8 cellular contexts compared by ENCODE assay signal in genomic region chr16:80948886-80949502, GRCh38. TPM values are rescaled to one million over a fixed set of nuclear protein-coding genes. Genes with fewer than 3 reads are reported as not detected.
DNase-seq lines count a peak whose midpoint lies in the region; ATAC-seq and TF ChIP-seq lines count a peak whose summit lies in the region.

No MANE protein-coding gene starts in this region.

- no peak overlapping the region for H3K27ac Mint-ChIP-seq in CD4-positive, alpha-beta T cell
- H3K27ac Mint-ChIP-seq in endodermal cell (no peak overlapping the region), nephron progenitor cell (no peak overlapping the region)

- H3K9ac ChIP-seq in endodermal cell (ENCODE audit: extremely low read depth, low read length, poor library complexity, severe bottlenecking), result no peak overlapping the region

- CTCF ChIA-PET in CD4-positive, alpha-beta T cell (lab: Charles Lee), result no interaction called here

- TF ChIP-seq CTCF in CD4-positive, alpha-beta T cell (IDR thresholded peaks at IDR 0.05), result peak; percentile 38
- TF ChIP-seq CTCF in endodermal cell (conservative IDR thresholded peaks at IDR 0.05) (peak; percentile 97), nephron progenitor cell (IDR thresholded peaks at IDR 0.05) (peak; percentile 63)

- no peaks in the 10 kb centered on the region for H3K27me3 ChIP-seq in CD4-positive, alpha-beta T cell (ENCODE audit: control insufficient read depth, insufficient read depth, low read length)
- H3K27me3 ChIP-seq in endodermal cell (ENCODE audit: control insufficient read depth, insufficient read depth, low read length, poor library complexity, severe bottlenecking), result no peaks in the 10 kb centered on the region

- POLR2A ChIA-PET in CD4-positive, alpha-beta T cell (lab: Charles Lee), result no interaction called here

- DNase-seq in CD4-positive, alpha-beta T cell, result peak in 3 of 10 experiments; percentile 11 to 39 (median 11)
- DNase-seq in H4 (ENCODE audit: low spot score) (peak; percentile 20), SHP77 (lab: John Stamatoyannopoulos, UW) (peak; percentile 2 to 41), endodermal cell (peak; percentile 93), nephron progenitor cell (peak; percentile 66), RKO (ENCODE audit: low spot score) (no peak)

- no peaks in the 10 kb centered on the region for H3K4me1 Mint-ChIP-seq in CD4-positive, alpha-beta T cell (ENCODE audit: low read depth)
- peaks cover 19% of the 10 kb centered on the region for H3K4me1 Mint-ChIP-seq in endodermal cell
- H3K4me1 Mint-ChIP-seq in nephron progenitor cell, result peaks cover 4% of the 10 kb centered on the region

- no peak overlapping the region for H3K4me3 Mint-ChIP-seq in CD4-positive, alpha-beta T cell
- H3K4me3 Mint-ChIP-seq in endodermal cell (no peak overlapping the region), nephron progenitor cell (no peak overlapping the region)

- no peaks in the 10 kb centered on the region for H3K36me3 ChIP-seq in endodermal cell (ENCODE audit: control insufficient read depth, insufficient read depth, low read length)

- H3K4me1 ChIP-seq in endodermal cell (ENCODE audit: control insufficient read depth, insufficient read depth, low read length), result peaks cover 6% of the 10 kb centered on the region

- H3K9me3 ChIP-seq in CD4-positive, alpha-beta T cell (ENCODE audit: control insufficient read depth, low read length), result no peaks in the 10 kb centered on the region
- H3K9me3 ChIP-seq in endodermal cell (ENCODE audit: control insufficient read depth, low read length), result peaks cover 14% of the 10 kb centered on the region

- no peaks in the 10 kb centered on the region for H3K36me3 Mint-ChIP-seq in CD4-positive, alpha-beta T cell (ENCODE audit: low read depth)
- H3K36me3 Mint-ChIP-seq in endodermal cell (ENCODE audit: low read depth) (no peaks in the 10 kb centered on the region), nephron progenitor cell (ENCODE audit: low read depth) (no peaks in the 10 kb centered on the region)

- no peaks in the 10 kb centered on the region for H3K9me3 Mint-ChIP-seq in CD4-positive, alpha-beta T cell
- H3K9me3 Mint-ChIP-seq in endodermal cell (peaks cover 8% of the 10 kb centered on the region), nephron progenitor cell (peaks cover 10% of the 10 kb centered on the region)

- no peak overlapping the region for H3K27ac ChIP-seq in CD4-positive, alpha-beta T cell (ENCODE audit: low read depth, low read length)
- H3K27ac ChIP-seq in endodermal cell (ENCODE audit: low read depth, low read length), result no peak overlapping the region

- no peak overlapping the region for H3K4me3 ChIP-seq in endodermal cell (ENCODE audit: low read length)

- no peak for ATAC-seq in CD4-positive, alpha-beta T cell (ENCODE audit: poor library complexity)
- ATAC-seq in GM19463 (IDR thresholded peaks at IDR 0.05; ENCODE audit: unreplicated experiment) (no peak), GM18909 (IDR thresholded peaks at IDR 0.05; ENCODE audit: poor library complexity, unreplicated experiment) (no peak)

- peaks cover 17% of the 10 kb centered on the region for H3K27me3 Mint-ChIP-seq in CD4-positive, alpha-beta T cell
- H3K27me3 Mint-ChIP-seq in endodermal cell (ENCODE audit: insufficient read depth), result peaks cover 12% of the 10 kb centered on the region
- peaks cover 26% of the 10 kb centered on the region for H3K27me3 Mint-ChIP-seq in nephron progenitor cell (ENCODE audit: low read depth, poor library complexity)

- 38 to 45% methylated on average over 7 of the region's 7 CpGs for WGBS in endodermal cell (ENCODE audit: insufficient coverage in 1 of 2, insufficient read length in 1 of 2), 2 experiments

- intact Hi-C loops in CD4-positive, alpha-beta T cell (cut with DNase I, micrococcal nuclease), result no loop called here

RNA-seq across cellular contexts. Expression of gene CMC2, which starts 57.7 kb away (rescaled TPM):
- total RNA-seq in CD4-positive, alpha-beta T cell, result 10 to 100 TPM; 67.7 to 68.8 TPM
- total RNA-seq in H4 (2014; rRNA removed; shearing (Covaris generic)), result 135 and 176 TPM in 2 replicates
- total RNA-seq in endodermal cell, result 100 to 1,000 TPM in 1 of 2 donors, 10 to 100 TPM in 1; 73.8 to 103 TPM
- 127 TPM for polyA plus RNA-seq in endodermal cell (2013, experiment 1 of 2)
- polyA plus RNA-seq in endodermal cell (2013, experiment 2 of 2), result 147 TPM

RNA-seq across cellular contexts. Expression of gene CENPN, which starts 58.0 kb away (rescaled TPM):
- 1 to 10 TPM; 8.7 to 9.7 TPM for total RNA-seq in CD4-positive, alpha-beta T cell
- 147 and 234 TPM in 2 replicates for total RNA-seq in H4 (2014; rRNA removed; shearing (Covaris generic))
- 10 to 100 TPM; 45.1 to 52.8 TPM for total RNA-seq in endodermal cell
- 53.6 TPM for polyA plus RNA-seq in endodermal cell (2013, experiment 1 of 2)
- polyA plus RNA-seq in endodermal cell (2013, experiment 2 of 2), result 55.8 TPM

Comparison
In these comparisons a context has a peak if more than half of its experiments do, and no peak if none do; other contexts are left out.
1. CTCF ChIP-seq: peak in every context shown above with its lines; median percentile 97 in endodermal cell; 63 in nephron progenitor cell; 38 in CD4-positive, alpha-beta T cell.
2. RNA of gene CENPN, which starts 58.0 kb away (total RNA-seq): 147 to 234 TPM in H4 and 45.1 to 52.8 TPM in endodermal cell; 8.7 to 9.7 TPM in CD4-positive, alpha-beta T cell; every median in the first group is over 4 times any median in the second.